ENCODE assay signal across 1 cellular context in the genomic region with DNA sequence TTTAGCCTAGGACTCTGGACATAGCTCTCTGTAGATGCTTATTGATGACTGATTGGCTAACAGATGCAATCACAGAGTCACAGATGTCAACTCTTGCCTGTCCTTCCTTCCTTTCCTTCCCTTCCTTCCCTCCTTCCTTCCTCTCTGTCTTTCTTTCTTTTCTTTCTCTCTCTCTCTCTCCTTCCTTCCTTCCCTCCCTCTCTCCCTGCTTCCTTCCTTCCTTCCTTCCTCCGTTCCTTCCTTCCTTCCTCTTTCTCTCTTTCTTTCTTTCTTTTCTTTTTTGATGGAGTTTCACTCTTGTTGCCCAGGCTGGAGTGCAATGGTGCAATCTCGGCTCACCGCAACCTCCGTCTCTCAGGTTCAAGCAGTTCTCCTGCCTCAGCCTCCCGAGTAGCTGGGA.
TF ChIP-seq lines count a peak whose summit lies in the region.

No MANE protein-coding gene starts in this region.

TF ChIP-seq in K562, 482 proteins besides CTCF, POLR2A, EP300 and RAD21 (continued from another document):
- TF ChIP-seq, protein P1, sequence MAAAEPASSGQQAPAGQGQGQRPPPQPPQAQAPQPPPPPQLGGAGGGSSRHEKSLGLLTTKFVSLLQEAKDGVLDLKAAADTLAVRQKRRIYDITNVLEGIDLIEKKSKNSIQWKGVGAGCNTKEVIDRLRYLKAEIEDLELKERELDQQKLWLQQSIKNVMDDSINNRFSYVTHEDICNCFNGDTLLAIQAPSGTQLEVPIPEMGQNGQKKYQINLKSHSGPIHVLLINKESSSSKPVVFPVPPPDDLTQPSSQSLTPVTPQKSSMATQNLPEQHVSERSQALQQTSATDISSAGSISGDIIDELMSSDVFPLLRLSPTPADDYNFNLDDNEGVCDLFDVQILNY (CRISPR knock-in tag; IDR thresholded peaks at IDR 0.05), result no peak
- TF ChIP-seq GTF2E2 (tag; IDR thresholded peaks at IDR 0.05) (no peak), TSC22D4 (tag; IDR thresholded peaks at IDR 0.05) (0 out of 2 replicates have a peak, but pooled peaks have one; percentile 68), BMI1 (IDR thresholded peaks at IDR 0.05; ENCODE audit: low read length) (no peak), KHSRP (IDR thresholded peaks at IDR 0.05) (no peak), USF2 (CRISPR knock-in tag; IDR thresholded peaks at IDR 0.05) (no peak)
- TF ChIP-seq, protein P2, sequence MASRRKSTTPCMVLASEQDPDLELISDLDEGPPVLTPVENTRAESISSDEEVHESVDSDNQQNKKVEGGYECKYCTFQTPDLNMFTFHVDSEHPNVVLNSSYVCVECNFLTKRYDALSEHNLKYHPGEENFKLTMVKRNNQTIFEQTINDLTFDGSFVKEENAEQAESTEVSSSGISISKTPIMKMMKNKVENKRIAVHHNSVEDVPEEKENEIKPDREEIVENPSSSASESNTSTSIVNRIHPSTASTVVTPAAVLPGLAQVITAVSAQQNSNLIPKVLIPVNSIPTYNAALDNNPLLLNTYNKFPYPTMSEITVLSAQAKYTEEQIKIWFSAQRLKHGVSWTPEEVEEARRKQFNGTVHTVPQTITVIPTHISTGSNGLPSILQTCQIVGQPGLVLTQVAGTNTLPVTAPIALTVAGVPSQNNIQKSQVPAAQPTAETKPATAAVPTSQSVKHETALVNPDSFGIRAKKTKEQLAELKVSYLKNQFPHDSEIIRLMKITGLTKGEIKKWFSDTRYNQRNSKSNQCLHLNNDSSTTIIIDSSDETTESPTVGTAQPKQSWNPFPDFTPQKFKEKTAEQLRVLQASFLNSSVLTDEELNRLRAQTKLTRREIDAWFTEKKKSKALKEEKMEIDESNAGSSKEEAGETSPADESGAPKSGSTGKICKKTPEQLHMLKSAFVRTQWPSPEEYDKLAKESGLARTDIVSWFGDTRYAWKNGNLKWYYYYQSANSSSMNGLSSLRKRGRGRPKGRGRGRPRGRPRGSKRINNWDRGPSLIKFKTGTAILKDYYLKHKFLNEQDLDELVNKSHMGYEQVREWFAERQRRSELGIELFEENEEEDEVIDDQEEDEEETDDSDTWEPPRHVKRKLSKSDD (conservative IDR thresholded peaks at IDR 0.05; ENCODE audit: low read length), result no peak
- TF ChIP-seq, protein P3, sequence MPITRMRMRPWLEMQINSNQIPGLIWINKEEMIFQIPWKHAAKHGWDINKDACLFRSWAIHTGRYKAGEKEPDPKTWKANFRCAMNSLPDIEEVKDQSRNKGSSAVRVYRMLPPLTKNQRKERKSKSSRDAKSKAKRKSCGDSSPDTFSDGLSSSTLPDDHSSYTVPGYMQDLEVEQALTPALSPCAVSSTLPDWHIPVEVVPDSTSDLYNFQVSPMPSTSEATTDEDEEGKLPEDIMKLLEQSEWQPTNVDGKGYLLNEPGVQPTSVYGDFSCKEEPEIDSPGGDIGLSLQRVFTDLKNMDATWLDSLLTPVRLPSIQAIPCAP (CRISPR knock-in tag; IDR thresholded peaks at IDR 0.05; ENCODE audit: borderline replicate concordance), result no peak
- TF ChIP-seq, protein P4, sequence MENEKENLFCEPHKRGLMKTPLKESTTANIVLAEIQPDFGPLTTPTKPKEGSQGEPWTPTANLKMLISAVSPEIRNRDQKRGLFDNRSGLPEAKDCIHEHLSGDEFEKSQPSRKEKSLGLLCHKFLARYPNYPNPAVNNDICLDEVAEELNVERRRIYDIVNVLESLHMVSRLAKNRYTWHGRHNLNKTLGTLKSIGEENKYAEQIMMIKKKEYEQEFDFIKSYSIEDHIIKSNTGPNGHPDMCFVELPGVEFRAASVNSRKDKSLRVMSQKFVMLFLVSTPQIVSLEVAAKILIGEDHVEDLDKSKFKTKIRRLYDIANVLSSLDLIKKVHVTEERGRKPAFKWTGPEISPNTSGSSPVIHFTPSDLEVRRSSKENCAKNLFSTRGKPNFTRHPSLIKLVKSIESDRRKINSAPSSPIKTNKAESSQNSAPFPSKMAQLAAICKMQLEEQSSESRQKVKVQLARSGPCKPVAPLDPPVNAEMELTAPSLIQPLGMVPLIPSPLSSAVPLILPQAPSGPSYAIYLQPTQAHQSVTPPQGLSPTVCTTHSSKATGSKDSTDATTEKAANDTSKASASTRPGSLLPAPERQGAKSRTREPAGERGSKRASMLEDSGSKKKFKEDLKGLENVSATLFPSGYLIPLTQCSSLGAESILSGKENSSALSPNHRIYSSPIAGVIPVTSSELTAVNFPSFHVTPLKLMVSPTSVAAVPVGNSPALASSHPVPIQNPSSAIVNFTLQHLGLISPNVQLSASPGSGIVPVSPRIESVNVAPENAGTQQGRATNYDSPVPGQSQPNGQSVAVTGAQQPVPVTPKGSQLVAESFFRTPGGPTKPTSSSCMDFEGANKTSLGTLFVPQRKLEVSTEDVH (IDR thresholded peaks at IDR 0.05; ENCODE audit: low read depth, partially characterized antibody), result no peak
- TF ChIP-seq, protein P5, sequence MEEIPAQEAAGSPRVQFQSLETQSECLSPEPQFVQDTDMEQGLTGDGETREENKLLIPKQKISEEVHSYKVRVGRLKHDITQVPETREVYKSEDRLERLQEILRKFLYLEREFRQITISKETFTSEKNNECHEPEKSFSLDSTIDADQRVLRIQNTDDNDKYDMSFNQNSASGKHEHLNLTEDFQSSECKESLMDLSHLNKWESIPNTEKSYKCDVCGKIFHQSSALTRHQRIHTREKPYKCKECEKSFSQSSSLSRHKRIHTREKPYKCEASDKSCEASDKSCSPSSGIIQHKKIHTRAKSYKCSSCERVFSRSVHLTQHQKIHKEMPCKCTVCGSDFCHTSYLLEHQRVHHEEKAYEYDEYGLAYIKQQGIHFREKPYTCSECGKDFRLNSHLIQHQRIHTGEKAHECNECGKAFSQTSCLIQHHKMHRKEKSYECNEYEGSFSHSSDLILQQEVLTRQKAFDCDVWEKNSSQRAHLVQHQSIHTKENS (CRISPR knock-in tag; IDR thresholded peaks at IDR 0.05), result no peak
